ENCODE assay signal across 23 cellular contexts in the genomic region with DNA sequence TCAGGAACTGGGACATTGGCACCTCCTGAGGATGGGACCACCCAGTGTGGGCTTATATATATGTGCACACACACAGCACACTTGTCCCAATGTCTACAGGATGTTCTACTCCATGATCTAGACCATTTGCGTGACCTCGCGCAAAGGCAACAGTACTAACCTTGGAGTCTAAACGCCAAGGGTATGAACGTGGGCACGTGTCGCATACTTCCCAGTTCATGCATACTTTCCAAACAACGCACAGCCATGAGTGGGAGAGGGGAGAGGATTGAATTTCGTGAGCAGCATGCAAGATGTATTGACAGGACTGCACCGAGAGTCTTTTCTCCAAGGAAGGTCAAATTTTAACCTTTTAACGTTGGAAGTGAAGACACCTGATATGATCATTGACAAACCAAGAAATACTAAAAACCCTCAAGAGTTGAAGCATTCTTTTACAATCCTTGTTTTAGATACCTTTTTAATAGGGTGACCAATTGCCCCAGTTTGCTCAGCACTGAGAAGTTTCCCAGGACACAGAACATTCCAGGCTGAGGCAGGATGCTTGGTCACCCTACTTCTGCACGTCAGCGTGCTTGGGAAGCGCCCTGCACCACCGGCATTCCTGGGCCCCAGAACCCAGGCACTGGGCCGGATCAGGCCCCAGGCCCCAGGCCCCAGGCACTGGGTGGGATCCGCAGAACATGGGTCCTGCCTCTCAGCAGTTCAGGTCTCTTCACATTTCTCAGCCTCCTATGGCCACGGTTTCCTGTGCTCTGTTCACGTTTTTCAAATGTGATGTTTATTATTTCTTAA.
"Had no signal": no experiment of that assay in that cellular context is flagged by ENCODE, and none has a peak within 500 bp of the region (broad histone marks: within the 10 kb centered on the region; RNA-seq: fewer than 3 reads in every experiment).

No MANE protein-coding gene starts in this region.

- H3K27ac Mint-ChIP-seq: memory B cell; natural killer cell; progenitor cell of endocrine pancreas; stimulated activated effector memory CD8-positive, alpha-beta T cell treated with anti-CD3 and anti-CD28 coated beads, Interleukin-12 subunit alpha, Interleukin-12 subunit beta, amount 100 ng/mL, for 72 hours had no signal

- H3K9me3 ChIP-seq: esophagus squamous epithelium, neutrophil, right atrium auricular region, stomach, testis, tibial artery, upper lobe of right lung, uterus had no signal

- H3K9me3 Mint-ChIP-seq: natural killer cell; stimulated activated effector memory CD8-positive, alpha-beta T cell treated with anti-CD3 and anti-CD28 coated beads, Interleukin-12 subunit alpha, Interleukin-12 subunit beta, amount 100 ng/mL, for 72 hours had no signal

- H2AFZ ChIP-seq: parathyroid adenoma had no signal

- H3K27me3 ChIP-seq: esophagus squamous epithelium, neutrophil, right atrium auricular region, stomach, testis, upper lobe of right lung, uterus had no signal

- H3K27ac ChIP-seq: coronary artery, esophagus squamous epithelium, neutrophil, parathyroid adenoma, right atrium auricular region, stomach, testis, tibial artery, upper lobe of right lung, uterus had no signal

- H3K4me1 ChIP-seq: esophagus squamous epithelium, parathyroid adenoma, right atrium auricular region, stomach, testis, tibial artery, upper lobe of right lung, uterus had no signal

- H3K4me3 Mint-ChIP-seq: memory B cell; natural killer cell; stimulated activated effector memory CD8-positive, alpha-beta T cell treated with anti-CD3 and anti-CD28 coated beads, Interleukin-12 subunit alpha, Interleukin-12 subunit beta, amount 100 ng/mL, for 72 hours had no signal

- H3K79me2 ChIP-seq: parathyroid adenoma had no signal

- H3K4me3 ChIP-seq: coronary artery, esophagus squamous epithelium, lung, right atrium auricular region, smooth muscle cell, stomach, testis, tibial artery, upper lobe of right lung, uterus had no signal

- H3K36me3 Mint-ChIP-seq: memory B cell; natural killer cell; stimulated activated effector memory CD8-positive, alpha-beta T cell treated with anti-CD3 and anti-CD28 coated beads, Interleukin-12 subunit alpha, Interleukin-12 subunit beta, amount 100 ng/mL, for 72 hours had no signal

- H3K36me3 ChIP-seq: esophagus squamous epithelium, neutrophil, right atrium auricular region, stomach, tibial artery, upper lobe of right lung, uterus had no signal

- H3K4me2 ChIP-seq: smooth muscle cell had no signal

- H3K4me1 Mint-ChIP-seq: memory B cell; natural killer cell; stimulated activated effector memory CD8-positive, alpha-beta T cell treated with anti-CD3 and anti-CD28 coated beads, Interleukin-12 subunit alpha, Interleukin-12 subunit beta, amount 100 ng/mL, for 72 hours had no signal

- ATAC-seq: left lobe of liver; natural killer cell; stimulated activated effector memory CD8-positive, alpha-beta T cell treated with anti-CD3 and anti-CD28 coated beads, Interleukin-12 subunit alpha, Interleukin-12 subunit beta, amount 100 ng/mL, for 72 hours; upper lobe of right lung had no signal

- H3K9ac ChIP-seq: parathyroid adenoma had no signal

- DNase-seq: dermis blood vessel endothelial cell; effector memory CD4-positive, alpha-beta T cell; esophagus squamous epithelium; hypothalamus; natural killer cell; stimulated activated CD4-positive, alpha-beta T cell treated with anti-CD3 and anti-CD28 coated beads, Interleukin-2, amount 100 ng/mL, for 24 hours; stimulated activated CD4-positive, alpha-beta T cell treated with anti-CD3 and anti-CD28 coated beads, Interleukin-4, amount 100 ng/mL, for 24 hours; stimulated activated naive CD4-positive, alpha-beta T cell treated with Interleukin-2 at 50 U/mL for 16 hours; stomach; testis; tibial artery; upper lobe of right lung; uterus had no signal
